In the genomic region with DNA sequence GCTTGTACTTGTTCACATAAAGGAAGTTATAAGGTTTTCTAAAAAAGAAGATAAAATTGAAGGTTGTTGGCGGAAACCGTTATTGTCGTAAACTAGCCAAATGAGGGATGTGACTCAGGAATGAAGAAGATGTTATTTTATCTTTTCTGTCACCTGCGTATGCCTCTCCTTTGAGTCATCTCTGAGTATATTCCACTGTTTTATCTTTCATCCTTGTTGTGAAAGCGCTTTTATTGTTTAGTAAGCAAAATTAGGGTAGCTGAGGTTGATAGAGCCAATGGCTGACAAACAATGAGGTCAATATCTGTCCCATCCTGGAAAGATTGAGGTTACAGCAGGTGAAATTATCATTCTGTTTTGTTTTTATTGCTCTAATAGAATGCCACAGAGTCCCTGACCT, we compare ENCODE assay signal across 23 cellular contexts.
"Had no signal": no experiment of that assay in that cellular context is flagged by ENCODE, and none has a peak within 500 bp of the region (broad histone marks: within the 10 kb centered on the region; RNA-seq: fewer than 3 reads in every experiment).

No MANE protein-coding gene starts in this region.

- H3K9me3 ChIP-seq: esophagus muscularis mucosa, gastroesophageal sphincter, heart left ventricle, left lung, lower lobe of right lung, mucosa of descending colon had no signal

- H3K36me3 Mint-ChIP-seq: mesothelial cell of epicardium had no signal

- H3K4me3 Mint-ChIP-seq: mesothelial cell of epicardium had no signal

- H3K4me1 Mint-ChIP-seq: mesothelial cell of epicardium had no signal

- FAIRE-seq: colon, endothelial cell of umbilical vein, frontal cortex, islet of Langerhans, keratinocyte had no signal

- H3K4me1 ChIP-seq: esophagus muscularis mucosa, foreskin keratinocyte, gastroesophageal sphincter, heart left ventricle, left lung, lower lobe of right lung had no signal

- H3K27ac ChIP-seq: coronary artery, dorsolateral prefrontal cortex, esophagus muscularis mucosa, foreskin keratinocyte, gastroesophageal sphincter, heart left ventricle, hepatocyte, left lung, lower lobe of right lung had no signal

- H3K4me2 ChIP-seq: hepatocyte had no signal

- DNase-seq: dermis blood vessel endothelial cell; dorsolateral prefrontal cortex; effector CD4-positive, alpha-beta T cell; effector memory CD4-positive, alpha-beta T cell; foreskin keratinocyte; heart left ventricle; hypothalamus; left cardiac atrium; left lung; left ventricle myocardium superior; lower lobe of right lung; mesenchymal stem cell; mucosa of descending colon had no signal

- H3K4me3 ChIP-seq: coronary artery, dorsolateral prefrontal cortex, esophagus muscularis mucosa, gastroesophageal sphincter, heart left ventricle, hepatocyte, left lung, lower lobe of right lung, mucosa of descending colon had no signal

- H3K27ac Mint-ChIP-seq: mesothelial cell of epicardium had no signal

- H3K9me3 Mint-ChIP-seq: mesothelial cell of epicardium had no signal

- ATAC-seq: foreskin keratinocyte, gastroesophageal sphincter, heart left ventricle, left cardiac atrium, left lung, left ventricle myocardium superior, lower lobe of right lung, mucosa of descending colon had no signal
